ENCODE assay signal across 10 cellular contexts in genomic region chr12:27781680-27782079, GRCh38. TPM values are rescaled to one million over a fixed set of nuclear protein-coding genes. Genes with fewer than 3 reads are reported as not detected.
A peak's percentile ranks its signal among the peaks of the same experiment; 100 is the strongest.
DNase-seq lines count a peak whose midpoint lies in the region; ATAC-seq and TF ChIP-seq lines count a peak whose summit lies in the region.
"Had no signal": no experiment of that assay in that cellular context is flagged by ENCODE, and none has a peak within 500 bp of the region (broad histone marks: within the 10 kb centered on the region; RNA-seq: fewer than 3 reads in every experiment).

No MANE protein-coding gene starts in this region.

- intact Hi-C loops in upper lobe of right lung (cut with DNase I), result no loop called here

- peaks cover 20% of the 10 kb centered on the region for H3K4me1 ChIP-seq in upper lobe of right lung

- H3K27me3 Mint-ChIP-seq in activated naive CD4-positive, alpha-beta T cell treated with anti-CD3 and anti-CD28 coated beads, Interleukin-2, amount 50 U/mL, for 24 hours, result no peaks in the 10 kb centered on the region
- H3K27me3 Mint-ChIP-seq in activated naive CD8-positive, alpha-beta T cell treated with anti-CD3 and anti-CD28 coated beads for 36 hours, result no peaks in the 10 kb centered on the region

- TF ChIP-seq CTCF in upper lobe of right lung (IDR thresholded peaks at IDR 0.05), result no peak

- H3K4me3 Mint-ChIP-seq in activated naive CD4-positive, alpha-beta T cell treated with anti-CD3 and anti-CD28 coated beads, Interleukin-2, amount 50 U/mL, for 24 hours, result peak overlapping the region; percentile 87
- H3K4me3 Mint-ChIP-seq in activated naive CD8-positive, alpha-beta T cell treated with anti-CD3 and anti-CD28 coated beads for 36 hours, result peak overlapping the region; percentile 82

- no peak overlapping the region for H3K27ac ChIP-seq in upper lobe of right lung

- peak overlapping the region; percentile 77 for H3K27ac Mint-ChIP-seq in activated naive CD4-positive, alpha-beta T cell treated with anti-CD3 and anti-CD28 coated beads, Interleukin-2, amount 50 U/mL, for 24 hours
- peak overlapping the region in 1 of 2 donors; percentile 60 for H3K27ac Mint-ChIP-seq in activated naive CD4-positive, alpha-beta T cell treated with anti-CD3 and anti-CD28 coated beads, Interleukin-2, amount 50 U/mL, for 72 hours
- no peak overlapping the region for H3K27ac Mint-ChIP-seq in activated naive CD8-positive, alpha-beta T cell treated with anti-CD3 and anti-CD28 coated beads for 36 hours

- H3K9me3 ChIP-seq in upper lobe of right lung, result no peaks in the 10 kb centered on the region

- DNase-seq in activated naive CD4-positive, alpha-beta T cell treated with anti-CD3 and anti-CD28 coated beads, Interleukin-2, amount 50 U/mL, for 72 hours (ENCODE audit: low spot score in 2 of 2), result no peak
- DNase-seq in activated naive CD8-positive, alpha-beta T cell treated with anti-CD3 and anti-CD28 coated beads for 36 hours, result no peak
- DNase-seq in iPS-NIHi11 (ENCODE audit: low spot score) (peak; percentile 25), upper lobe of right lung (no peak), NCI-H2107 treated with DMSO at 0.1 percent for 48 hours (lab: John Stamatoyannopoulos, UW; ENCODE audit: unreplicated experiment) (no peak), medulla oblongata (ENCODE audit: extremely low spot score) (no peak), DMS153 (lab: John Stamatoyannopoulos, UW) (no peak)
- DNase-seq: activated CD8-positive, alpha-beta memory T cell treated with anti-CD3 and anti-CD28 coated beads for 24 hours; DMS 273 treated with DMSO at 0.1 percent for 48 hours had no signal

- ATAC-seq in activated naive CD4-positive, alpha-beta T cell treated with anti-CD3 and anti-CD28 coated beads, Interleukin-2, amount 50 U/mL, for 72 hours, result no peak
- ATAC-seq in upper lobe of right lung, result no peak

- H3K4me1 Mint-ChIP-seq in activated naive CD4-positive, alpha-beta T cell treated with anti-CD3 and anti-CD28 coated beads, Interleukin-2, amount 50 U/mL, for 24 hours, result peaks cover 52% of the 10 kb centered on the region
- peaks cover 44% of the 10 kb centered on the region for H3K4me1 Mint-ChIP-seq in activated naive CD8-positive, alpha-beta T cell treated with anti-CD3 and anti-CD28 coated beads for 36 hours

- no peaks in the 10 kb centered on the region for H3K27me3 ChIP-seq in upper lobe of right lung

- H3K36me3 Mint-ChIP-seq in activated naive CD4-positive, alpha-beta T cell treated with anti-CD3 and anti-CD28 coated beads, Interleukin-2, amount 50 U/mL, for 24 hours, result peaks cover 8% of the 10 kb centered on the region
- peaks cover 14 to 17% of the 10 kb centered on the region in 2 donors for H3K36me3 Mint-ChIP-seq in activated naive CD4-positive, alpha-beta T cell treated with anti-CD3 and anti-CD28 coated beads, Interleukin-2, amount 50 U/mL, for 72 hours
- peaks cover 32% of the 10 kb centered on the region for H3K36me3 Mint-ChIP-seq in activated naive CD8-positive, alpha-beta T cell treated with anti-CD3 and anti-CD28 coated beads for 36 hours

- H3K9me3 Mint-ChIP-seq in activated naive CD4-positive, alpha-beta T cell treated with anti-CD3 and anti-CD28 coated beads, Interleukin-2, amount 50 U/mL, for 24 hours, result no peaks in the 10 kb centered on the region
- no peaks in the 10 kb centered on the region for H3K9me3 Mint-ChIP-seq in activated naive CD4-positive, alpha-beta T cell treated with anti-CD3 and anti-CD28 coated beads, Interleukin-2, amount 50 U/mL, for 72 hours
- H3K9me3 Mint-ChIP-seq in activated naive CD8-positive, alpha-beta T cell treated with anti-CD3 and anti-CD28 coated beads for 36 hours, result no peaks in the 10 kb centered on the region

- H3K4me3 ChIP-seq in upper lobe of right lung, result peak overlapping the region; percentile 90

- H3K36me3 ChIP-seq in upper lobe of right lung, result no peaks in the 10 kb centered on the region

RNA-seq across cellular contexts. Expression of gene MANSC4, which starts 1.6 kb away (rescaled TPM):
- not detected for total RNA-seq in activated naive CD4-positive, alpha-beta T cell treated with anti-CD3 and anti-CD28 coated beads, Interleukin-2, amount 50 U/mL, for 72 hours
- total RNA-seq in activated naive CD8-positive, alpha-beta T cell treated with anti-CD3 and anti-CD28 coated beads for 36 hours, result not detected
- total RNA-seq in upper lobe of right lung, result not detected

RNA-seq across cellular contexts. Expression of gene KLHL42, which starts 1.6 kb away (rescaled TPM):
- total RNA-seq in activated naive CD4-positive, alpha-beta T cell treated with anti-CD3 and anti-CD28 coated beads, Interleukin-2, amount 50 U/mL, for 72 hours, result 10 to 100 TPM in 1 of 2 donors, 1 to 10 TPM in 1; 7.1 to 14.3 TPM
- total RNA-seq in activated naive CD8-positive, alpha-beta T cell treated with anti-CD3 and anti-CD28 coated beads for 36 hours, result 10 to 100 TPM; 16.3 to 16.4 TPM
- total RNA-seq in upper lobe of right lung, result 25.0 TPM
